Comparison of ENCODE assay signal across 13 cellular contexts in genomic region chr9:126745574-126746411, GRCh38. TPM values are rescaled to one million over a fixed set of nuclear protein-coding genes. Genes with fewer than 3 reads are reported as not detected.
A peak's percentile ranks its signal among the peaks of the same experiment; 100 is the strongest.
DNase-seq lines count a peak whose midpoint lies in the region; ATAC-seq, FAIRE-seq and TF ChIP-seq lines count a peak whose summit lies in the region.
"Had no signal": no experiment of that assay in that cellular context is flagged by ENCODE, and none has a peak within 500 bp of the region (broad histone marks: within the 10 kb centered on the region; RNA-seq: fewer than 3 reads in every experiment).

No MANE protein-coding gene starts in this region.

- ATAC-seq in HG02938 (IDR thresholded peaks at IDR 0.05; ENCODE audit: unreplicated experiment), result no peak
- no peak for ATAC-seq in GM21786 (IDR thresholded peaks at IDR 0.05; ENCODE audit: unreplicated experiment)

- POLR2A ChIA-PET in MCF 10A (lab: Yijun Ruan, JAX), result interaction anchor here (0.5 kb wide), 1 partner anchor 8 kb away, joined by 3 read pairs; no protein-coding TSS in a partner anchor

- H3K4me1 ChIP-seq in BE2C, result peaks cover 10% of the 10 kb centered on the region; the same call in 1 of the 2 replicates
- H3K4me1 ChIP-seq in DOHH2 (ENCODE audit: control insufficient read depth, low read length), result peaks cover 51% of the 10 kb centered on the region

- H3K27me3 ChIP-seq in BE2C, result no peaks in the 10 kb centered on the region; the same call in 1 of the 2 replicates
- no peaks in the 10 kb centered on the region for H3K27me3 ChIP-seq in DOHH2 (ENCODE audit: control insufficient read depth, low read length)

- CTCF ChIA-PET in MCF 10A (lab: Yijun Ruan, JAX), result interaction anchor here (0.7 to 0.8 kb wide), 2 partner anchors 46 to 74 kb away, joined by 3 read pairs; no protein-coding TSS in a partner anchor

- intact Hi-C loops in MCF 10A (cut with micrococcal nuclease), result no loop called here

- H4K20me1 ChIP-seq in DOHH2 (ENCODE audit: control insufficient read depth, insufficient read depth, low read depth, low read length), result no peaks in the 10 kb centered on the region

- H3K4me1 Mint-ChIP-seq in endothelial cell (ENCODE audit: unreplicated experiment) (peaks cover 41% of the 10 kb centered on the region), MCF 10A (ENCODE audit: insufficient read depth, unreplicated experiment) (peaks cover 4% of the 10 kb centered on the region)

- DNase-seq in BE2C (no peak), SK-N-MC (ENCODE audit: low read depth, low spot score) (peak; percentile 69), endothelial cell (ENCODE audit: low spot score) (no peak), MCF 10A (ENCODE audit: unreplicated experiment) (no peak), D721Med (ENCODE audit: insufficient read length, low spot score) (no peak)
- DNase-seq: activated T-cell treated with anti-CD3 and anti-CD28 coated beads, Interleukin-2, amount 50 U/mL, for 24 hours; NCI-H1694 treated with DMSO at 0.1 percent for 48 hours; NCI-H526 treated with DMSO at 0.1 percent for 48 hours; stimulated activated CD4-positive, alpha-beta T cell treated with anti-CD3 and anti-CD28 coated beads, Interleukin-4, amount 100 ng/mL, for 1 hour; stimulated activated naive CD4-positive, alpha-beta T cell had no signal

- H3K9me3 Mint-ChIP-seq in endothelial cell (ENCODE audit: unreplicated experiment) (no peaks in the 10 kb centered on the region), MCF 10A (ENCODE audit: unreplicated experiment) (no peaks in the 10 kb centered on the region)
- H3K9me3 Mint-ChIP-seq: activated T-cell treated with anti-CD3 and anti-CD28 coated beads, Interleukin-2, amount 50 U/mL, for 24 hours had no signal

- H3K4me3 Mint-ChIP-seq in endothelial cell (ENCODE audit: unreplicated experiment), result peak overlapping the region; percentile 47
- H3K4me3 Mint-ChIP-seq in MCF 10A (ENCODE audit: unreplicated experiment), result no peak overlapping the region
- H3K4me3 Mint-ChIP-seq: activated T-cell treated with anti-CD3 and anti-CD28 coated beads, Interleukin-2, amount 50 U/mL, for 24 hours had no signal

- H3K9me3 ChIP-seq in BE2C (no peaks in the 10 kb centered on the region), DOHH2 (ENCODE audit: control insufficient read depth, insufficient read depth, low read length) (no peaks in the 10 kb centered on the region), SK-N-MC (ENCODE audit: low read depth, low read length) (no peaks in the 10 kb centered on the region)

- H3K27ac ChIP-seq in DOHH2 (ENCODE audit: low read depth, low read length) (peak overlapping the region; percentile 85), SK-N-MC (peak overlapping the region; percentile 98)

- H3K9ac ChIP-seq in SK-N-MC (ENCODE audit: insufficient read length), result peak overlapping the region; percentile 45

- no peak for FAIRE-seq in D721Med (lab: Jason Lieb, UNC)

- H3K36me3 ChIP-seq in BE2C (no peaks in the 10 kb centered on the region), DOHH2 (ENCODE audit: control insufficient read depth, low read length) (no peaks in the 10 kb centered on the region), SK-N-MC (ENCODE audit: insufficient read depth, low read length) (no peaks in the 10 kb centered on the region)

- H3K27ac Mint-ChIP-seq in endothelial cell (ENCODE audit: unreplicated experiment) (peak overlapping the region; percentile 70), MCF 10A (ENCODE audit: low read depth, unreplicated experiment) (no peak overlapping the region)
- H3K27ac Mint-ChIP-seq: activated T-cell treated with anti-CD3 and anti-CD28 coated beads, Interleukin-2, amount 50 U/mL, for 24 hours had no signal

- H3K4me2 ChIP-seq in DOHH2 (ENCODE audit: low read length), result peak overlapping the region; percentile 69

- H3K9me2 ChIP-seq in DOHH2 (replicated peaks; ENCODE audit: control insufficient read depth, low read length), result no peaks in the 10 kb centered on the region

- peaks cover 16% of the 10 kb centered on the region for H3F3A ChIP-seq in DOHH2 (ENCODE audit: control insufficient read depth, insufficient read depth)

- no peaks in the 10 kb centered on the region for H3K79me2 ChIP-seq in DOHH2 (ENCODE audit: control insufficient read depth, low read length)

- peaks cover 2% of the 10 kb centered on the region for H3K27me3 Mint-ChIP-seq in endothelial cell (ENCODE audit: unreplicated experiment)
- peaks cover 57% of the 10 kb centered on the region for H3K27me3 Mint-ChIP-seq in MCF 10A (ENCODE audit: insufficient read depth, unreplicated experiment)
- H3K27me3 Mint-ChIP-seq: activated T-cell treated with anti-CD3 and anti-CD28 coated beads, Interleukin-2, amount 50 U/mL, for 24 hours had no signal

- peak overlapping the region; percentile 16; the same call in 1 of the 2 replicates for H3K4me3 ChIP-seq in BE2C (ENCODE audit: low read depth, low read length)
- H3K4me3 ChIP-seq in DOHH2 (ENCODE audit: low read length), result peak overlapping the region; percentile 50
- H3K4me3 ChIP-seq in SK-N-MC, result peak overlapping the region; percentile 75

- no TSS peak for BruUV-seq in MCF 10A (replicated peaks; lab: Mats Ljungman, UMichigan)

- H3K36me3 Mint-ChIP-seq in endothelial cell (ENCODE audit: low read depth, unreplicated experiment) (peaks cover 3% of the 10 kb centered on the region), MCF 10A (ENCODE audit: insufficient read depth, unreplicated experiment) (no peaks in the 10 kb centered on the region)

- TF ChIP-seq CTCF in BE2C (IDR thresholded peaks at IDR 0.05; ENCODE audit: low read depth, low read length) (no peak), DOHH2 (IDR thresholded peaks at IDR 0.05; ENCODE audit: low read depth, low read length, poor library complexity, severe bottlenecking) (no peak), endothelial cell (IDR thresholded peaks at IDR 0.05; ENCODE audit: unreplicated experiment) (no peak), MCF 10A (IDR thresholded peaks at IDR 0.05; ENCODE audit: unreplicated experiment) (no peak), D721Med (IDR thresholded peaks at IDR 0.05; ENCODE audit: insufficient read depth, missing control alignments) (no peak)

RNA-seq across cellular contexts. Expression of gene ZBTB43, which starts 59.0 kb away (rescaled TPM):
- polyA plus RNA-seq in BE2C (2012; ENCODE audit: insufficient read depth, insufficient read length, low read depth), result 9.8 TPM
- 16.7 TPM for total RNA-seq in endothelial cell (ENCODE audit: unreplicated experiment)
- total RNA-seq in MCF 10A (2022), result 32.4 and 44.2 TPM in 2 replicates

Comparison
In these comparisons a context has a peak if more than half of its experiments do, and no peak if none do; other contexts are left out.
1. H3K4me3 ChIP-seq: peak in every context shown above with its lines; median percentile 75 in SK-N-MC; 50 in DOHH2; 16 in BE2C.